8 cellular contexts compared by ENCODE assay signal in the genomic region with DNA sequence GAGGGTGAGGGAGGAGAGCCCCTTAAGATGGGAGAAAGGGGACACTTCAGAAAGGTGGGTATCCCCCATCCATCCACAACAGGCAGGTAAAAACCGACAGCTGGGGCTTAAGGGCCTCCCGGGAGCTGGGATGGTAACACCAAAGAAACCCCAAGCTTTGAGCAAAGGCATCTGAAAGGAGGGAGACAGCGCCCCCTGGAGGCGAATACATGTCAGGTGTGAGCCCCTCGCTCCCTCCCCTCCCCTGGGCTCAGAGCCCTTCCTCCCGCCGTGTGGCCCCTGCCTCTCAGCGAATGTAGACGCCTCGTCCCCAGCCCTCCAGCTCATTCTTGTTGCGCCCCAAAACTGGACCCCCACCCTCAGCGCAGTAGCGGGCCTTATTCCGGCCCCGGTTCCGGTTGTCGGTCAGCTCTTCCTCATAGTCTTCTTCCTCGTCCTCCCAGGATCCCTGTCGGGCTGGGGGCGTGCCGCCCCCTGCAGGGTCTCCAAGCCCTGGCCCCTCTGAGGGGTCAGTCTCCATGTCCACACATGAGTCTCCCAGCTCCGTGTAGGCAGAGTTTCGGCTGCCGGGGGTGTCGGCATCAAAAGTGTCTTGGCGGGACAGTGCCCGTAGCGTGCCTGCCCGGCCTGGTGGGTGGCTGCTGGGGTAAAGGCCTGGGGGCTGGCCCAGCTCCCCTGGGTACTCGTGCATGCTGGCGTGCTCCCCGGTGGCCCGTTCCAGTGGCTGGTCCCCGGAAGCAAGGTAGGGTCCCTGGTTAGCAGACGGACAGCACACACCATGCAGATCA. TPM values are rescaled to one million over a fixed set of nuclear protein-coding genes. Genes with fewer than 3 reads are reported as not detected.
DNase-seq lines count a peak whose midpoint lies in the region; ATAC-seq and TF ChIP-seq lines count a peak whose summit lies in the region.

No MANE protein-coding gene starts in this region.

- DNase-seq in BE2C (peak; percentile 84), HFF-Myc (ENCODE audit: extremely low read depth, low read depth) (no peak), fibroblast of gingiva (ENCODE audit: low read depth) (peak; percentile 47), neural progenitor cell (ENCODE audit: low spot score) (peak; percentile 93), thyroid gland (peak; percentile 65 to 70)
- peak; percentile 77 for DNase-seq in activated T-cell treated with anti-CD3 and anti-CD28 coated beads, Interleukin-2, amount 50 U/mL, for 1 hour

- H4K20me1 ChIP-seq in OCI-LY1 (ENCODE audit: insufficient read depth, low read length), result no peaks in the 10 kb centered on the region
- H4K20me1 ChIP-seq in neural progenitor cell (ENCODE audit: low read depth), result no peaks in the 10 kb centered on the region

- H2AFZ ChIP-seq in OCI-LY1 (ENCODE audit: low read length) (no peak overlapping the region), neural progenitor cell (replicated peaks) (no peak overlapping the region)

- no peaks in the 10 kb centered on the region for H3K79me2 ChIP-seq in OCI-LY1 (ENCODE audit: insufficient read depth, low read length)
- no peaks in the 10 kb centered on the region for H3K79me2 ChIP-seq in neural progenitor cell (ENCODE audit: low read depth)

- peaks cover 13% of the 10 kb centered on the region for H3K36me3 Mint-ChIP-seq in neural progenitor cell

- no peaks in the 10 kb centered on the region for H3K4me1 ChIP-seq in BE2C
- peaks cover 11% of the 10 kb centered on the region for H3K4me1 ChIP-seq in OCI-LY1 (ENCODE audit: insufficient read depth, low read length, severe bottlenecking)
- H3K4me1 ChIP-seq in neural progenitor cell, result no peaks in the 10 kb centered on the region
- peaks cover 0 to 7% of the 10 kb centered on the region in 2 donors for H3K4me1 ChIP-seq in thyroid gland

- H3K9ac ChIP-seq in OCI-LY1 (ENCODE audit: low read length), result peak overlapping the region; percentile 45; the same call in 1 of the 2 replicates
- H3K9ac ChIP-seq in neural progenitor cell, result no peak overlapping the region

- H3K4me2 ChIP-seq in OCI-LY1 (ENCODE audit: low read length) (peak overlapping the region; percentile 66), neural progenitor cell (peak overlapping the region; percentile 47)

- TF ChIP-seq POLR2A in thyroid gland (IDR thresholded peaks at IDR 0.05), result no peak

- H3K4me1 Mint-ChIP-seq in neural progenitor cell, result peaks cover 11% of the 10 kb centered on the region

- H3K36me3 ChIP-seq in BE2C, result peaks cover 3% of the 10 kb centered on the region
- peaks cover 37% of the 10 kb centered on the region for H3K36me3 ChIP-seq in OCI-LY1 (ENCODE audit: insufficient read depth, low read length)
- H3K36me3 ChIP-seq in neural progenitor cell, result no peaks in the 10 kb centered on the region
- H3K36me3 ChIP-seq in thyroid gland, result peaks cover 0 to 10% of the 10 kb centered on the region in 2 donors

- H3K27ac ChIP-seq in OCI-LY1 (ENCODE audit: low read depth, low read length, poor library complexity, severe bottlenecking) (no peak overlapping the region), neural progenitor cell (no peak overlapping the region), thyroid gland (no peak overlapping the region)

- TF ChIP-seq CTCF in BE2C (IDR thresholded peaks at IDR 0.05; ENCODE audit: low read depth, low read length) (peak; percentile 86), HFF-Myc (IDR thresholded peaks at IDR 0.05; ENCODE audit: low read depth, low read length, missing control alignments) (peak; percentile 87), OCI-LY1 (IDR thresholded peaks at IDR 0.05; ENCODE audit: low read length) (peak; percentile 89), neural progenitor cell (IDR thresholded peaks at IDR 0.05) (peak; percentile 85), thyroid gland (IDR thresholded peaks at IDR 0.05) (peak; percentile 53 to 76 (median 67))

- no peaks in the 10 kb centered on the region for H3K9me3 ChIP-seq in BE2C
- H3K9me3 ChIP-seq in OCI-LY1 (ENCODE audit: low read length), result no peaks in the 10 kb centered on the region
- no peaks in the 10 kb centered on the region for H3K9me3 ChIP-seq in neural progenitor cell (ENCODE audit: low read depth)
- H3K9me3 ChIP-seq in thyroid gland, result no peaks in the 10 kb centered on the region

- H3K9me2 ChIP-seq in OCI-LY1 (ENCODE audit: low read depth, low read length), result no peaks in the 10 kb centered on the region

- no peak overlapping the region for H3K27ac Mint-ChIP-seq in neural progenitor cell

- ATAC-seq in HG03280 (IDR thresholded peaks at IDR 0.05; ENCODE audit: unreplicated experiment), result no peak

- WGBS in thyroid gland, 2 donors, result 66 to 67% methylated on average over 32 to 35 of the region's 35 CpGs

- intact Hi-C loops in thyroid gland (cut with DNase I), result no loop called here

- no peak overlapping the region for H3K4me3 Mint-ChIP-seq in neural progenitor cell

- H3F3A ChIP-seq in OCI-LY1 (ENCODE audit: insufficient read depth, low read length) (no peaks in the 10 kb centered on the region; the same call in 1 of the 2 replicates), neural progenitor cell (ENCODE audit: low read depth) (peaks cover 5% of the 10 kb centered on the region)

- H3K4me3 ChIP-seq in BE2C (ENCODE audit: low read depth, low read length), result no peak overlapping the region
- no peak overlapping the region for H3K4me3 ChIP-seq in HFF-Myc (replicated peaks; ENCODE audit: low read depth, low read length)
- H3K4me3 ChIP-seq in OCI-LY1 (ENCODE audit: low read depth, low read length, poor library complexity, severe bottlenecking), result peak overlapping the region; percentile 50
- no peak overlapping the region for H3K4me3 ChIP-seq in neural progenitor cell
- H3K4me3 ChIP-seq in thyroid gland (replicated peaks in 1 of 3), result no peak overlapping the region

- H3K27me3 ChIP-seq in BE2C (no peaks in the 10 kb centered on the region), OCI-LY1 (ENCODE audit: insufficient read depth, low read length) (no peaks in the 10 kb centered on the region), neural progenitor cell (no peaks in the 10 kb centered on the region), thyroid gland (no peaks in the 10 kb centered on the region)

- H3K9me3 Mint-ChIP-seq in neural progenitor cell, result no peaks in the 10 kb centered on the region

- H3K27me3 Mint-ChIP-seq in neural progenitor cell (ENCODE audit: insufficient read depth, low read depth), result no peaks in the 10 kb centered on the region

RNA-seq across cellular contexts. Expression of gene ARL5C, which starts 9.1 kb away (rescaled TPM):
- polyA plus RNA-seq in BE2C (2012; ENCODE audit: insufficient read depth, insufficient read length, low read depth), result not detected
- total RNA-seq in neural progenitor cell (ENCODE audit: low replicate concordance) (not detected in 2 replicates), thyroid gland (not detected)

RNA-seq across cellular contexts. Expression of gene CACNB1, which starts 22.4 kb away (rescaled TPM):
- 12.3 TPM for polyA plus RNA-seq in BE2C (2012; ENCODE audit: insufficient read depth, insufficient read length, low read depth)
- total RNA-seq in neural progenitor cell (ENCODE audit: low replicate concordance), result 6.3 and 16.5 TPM in 2 replicates
- total RNA-seq in thyroid gland, result 10 to 100 TPM in 1 of 4 donors, 1 to 10 TPM in 3; 5.8 to 10.1 (median 7.8) TPM

RNA-seq across cellular contexts. Expression of gene PLXDC1, which starts 23.7 kb away (rescaled TPM):
- polyA plus RNA-seq in BE2C (2012; ENCODE audit: insufficient read depth, insufficient read length, low read depth), result 1.0 TPM
- total RNA-seq in neural progenitor cell (ENCODE audit: low replicate concordance) (2.1 and 2.5 TPM in 2 replicates), thyroid gland (10 to 100 TPM in 1 of 4 donors, 1 to 10 TPM in 3; 1.8 to 13.4 (median 6.4) TPM)

RNA-seq across cellular contexts. Expression of gene RPL19, which starts 25.0 kb away (rescaled TPM):
- 1,744 TPM for polyA plus RNA-seq in BE2C (2012; ENCODE audit: insufficient read depth, insufficient read length, low read depth)
- 2,635 and 2,751 TPM in 2 replicates for total RNA-seq in neural progenitor cell (ENCODE audit: low replicate concordance)
- total RNA-seq in thyroid gland, result 1,000 to 10,000 TPM; 2,008 to 3,549 (median 2,319) TPM

RNA-seq across cellular contexts. Expression of gene STAC2, which starts 50.6 kb away (rescaled TPM):
- polyA plus RNA-seq in BE2C (2012; ENCODE audit: insufficient read depth, insufficient read length, low read depth), result 2.6 TPM
- total RNA-seq in neural progenitor cell (ENCODE audit: low replicate concordance) (0.13 and 0.62 TPM in 2 replicates), thyroid gland (not detected)
